In the genomic region with DNA sequence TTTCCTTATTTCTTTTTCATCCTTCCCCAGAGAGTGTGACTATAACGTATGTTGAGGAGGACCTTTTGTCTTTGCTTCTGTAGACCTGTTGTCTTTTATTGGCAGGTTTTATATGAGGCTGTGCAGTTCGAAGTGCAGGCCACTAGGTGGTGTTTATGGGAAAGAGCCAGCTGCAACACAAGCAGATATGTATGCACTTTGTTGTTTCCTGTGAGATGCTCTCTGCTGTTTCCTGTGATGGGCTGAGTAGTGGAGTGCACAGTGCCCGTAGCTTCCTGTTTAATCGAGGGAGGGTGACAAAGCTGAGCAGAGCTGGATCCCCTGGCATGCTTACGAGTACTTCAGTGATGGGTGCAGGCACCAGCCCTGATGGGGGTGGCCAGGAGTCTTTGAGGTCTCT, we compare ENCODE assay signal across 13 cellular contexts. TPM values are rescaled to one million over a fixed set of nuclear protein-coding genes. Genes with fewer than 3 reads are reported as not detected.
DNase-seq lines count a peak whose midpoint lies in the region; ATAC-seq, FAIRE-seq and TF ChIP-seq lines count a peak whose summit lies in the region.
"Not testable (repeated sequence)": the region's sequence is repeated elsewhere in the genome, so short reads cannot be mapped to it uniquely, and the experiment has no call there.
"Had no signal": no experiment of that assay in that cellular context is flagged by ENCODE, and none has a peak within 500 bp of the region (broad histone marks: within the 10 kb centered on the region; RNA-seq: fewer than 3 reads in every experiment).

No MANE protein-coding gene starts in this region.

- not testable (repeated sequence) for H2BK12ac ChIP-seq in mesenchymal stem cell (ENCODE audit: low read length in 2 of 2)

- H2BK5ac ChIP-seq in mesenchymal stem cell (ENCODE audit: low read depth, low read length, poor library complexity, severe bottlenecking) = not testable (repeated sequence)

- H4K8ac ChIP-seq in mesenchymal stem cell (ENCODE audit: low read length) = not testable (repeated sequence)

- not testable (repeated sequence) for H4K91ac ChIP-seq in mesenchymal stem cell (ENCODE audit: low read length)

- TF ChIP-seq CTCF in A549 (IDR thresholded peaks at IDR 0.05) = not testable (repeated sequence)
- TF ChIP-seq CTCF in epithelial cell of esophagus (IDR thresholded peaks at IDR 0.05; ENCODE audit: insufficient read depth, low read depth, low read length, missing control alignments) = peak; percentile 11

- 0% methylated on average over 2 of the region's 5 CpGs for WGBS in A549 (ENCODE audit: missing lambda C conversion rate)
- 0% methylated on average over 1 of the region's 5 CpGs for WGBS in mesenchymal stem cell

- not testable (repeated sequence) for H3K4me1 Mint-ChIP-seq in activated CD8-positive, alpha-beta T cell treated with anti-CD3 and anti-CD28 coated beads, Interleukin-2, amount 10 ng/mL, durations not matched to agents 7 days and 5 days (ENCODE audit: low read depth)

- H3K23ac ChIP-seq in mesenchymal stem cell (ENCODE audit: low read length in 2 of 2) = not testable (repeated sequence)

- not testable (repeated sequence) for ATAC-seq in A549
- ATAC-seq in GM18868 (IDR thresholded peaks at IDR 0.05; ENCODE audit: unreplicated experiment) (peak; percentile 98), HG02623 (IDR thresholded peaks at IDR 0.05; ENCODE audit: unreplicated experiment) (peak; percentile 99), HG03565 (IDR thresholded peaks at IDR 0.05; ENCODE audit: unreplicated experiment) (peak; percentile 99)
- ATAC-seq in activated CD8-positive, alpha-beta T cell treated with anti-CD3 and anti-CD28 coated beads, Interleukin-2, amount 10 ng/mL, durations not matched to agents 7 days and 5 days = peak; percentile 83

- not testable (repeated sequence) for H3K4me1 ChIP-seq in A549; mesenchymal stem cell (ENCODE audit: control insufficient read depth, insufficient read depth, low read depth, low read length)

- not testable (repeated sequence) for H3K27me3 ChIP-seq in mesenchymal stem cell (ENCODE audit: control insufficient read depth in 1 of 2, insufficient read depth in 1 of 2, low read length in 2 of 2)

- not testable (repeated sequence) for H3K27me3 Mint-ChIP-seq in activated CD8-positive, alpha-beta T cell treated with anti-CD3 and anti-CD28 coated beads, Interleukin-2, amount 10 ng/mL, durations not matched to agents 7 days and 5 days (ENCODE audit: low read depth)

- H3K27ac ChIP-seq in A549; mesenchymal stem cell (ENCODE audit: low read length, poor library complexity, severe bottlenecking): not testable (repeated sequence)

- H3K14ac ChIP-seq in mesenchymal stem cell (ENCODE audit: low read length in 2 of 2) = not testable (repeated sequence)

- not testable (repeated sequence) for H3K36me3 Mint-ChIP-seq in activated CD8-positive, alpha-beta T cell treated with anti-CD3 and anti-CD28 coated beads, Interleukin-2, amount 10 ng/mL, durations not matched to agents 7 days and 5 days (ENCODE audit: low read depth)

- H2AK5ac ChIP-seq in mesenchymal stem cell (ENCODE audit: low read length, severe bottlenecking) = not testable (repeated sequence)

- CTCF ChIA-PET in A549 (lab: Yijun Ruan, JAX); activated CD8-positive, alpha-beta T cell treated with anti-CD3 and anti-CD28 coated beads, Interleukin-2, amount 10 ng/mL, durations not matched to agents 7 days and 5 days (lab: Charles Lee): not testable (repeated sequence)

- peak; percentile 0 to 12 for DNase-seq in A549 (ENCODE audit: low read depth in 1 of 2, low spot score in 1 of 2)
- DNase-seq in RCC 7860 (ENCODE audit: low spot score) = peak; percentile 8
- DNase-seq in activated CD8-positive, alpha-beta T cell treated with anti-CD3 and anti-CD28 coated beads, Interleukin-2, amount 10 ng/mL, durations not matched to agents 7 days and 5 days = peak; percentile 28
- DNase-seq in epithelial cell of esophagus (ENCODE audit: low read depth) = peak; percentile 6
- DNase-seq in mesenchymal stem cell = peak; percentile 24

- not testable (repeated sequence) for TF ChIP-seq POLR2A in A549 (IDR thresholded peaks at IDR 0.05; ENCODE audit: low read length)

- H3K9me3 Mint-ChIP-seq in activated CD8-positive, alpha-beta T cell treated with anti-CD3 and anti-CD28 coated beads, Interleukin-2, amount 10 ng/mL, durations not matched to agents 7 days and 5 days (ENCODE audit: insufficient read depth) = not testable (repeated sequence)

- not testable (repeated sequence) for H2BK15ac ChIP-seq in mesenchymal stem cell (ENCODE audit: low read depth, poor library complexity, severe bottlenecking)

- 0 out of 5 replicates have a peak, but pooled peaks of 1 of the 2 experiments have one; percentile 9 for TF ChIP-seq RAD21 in A549 (conservative IDR thresholded peaks at IDR 0.05 in 1 of 2, IDR thresholded peaks at IDR 0.05 in 1 of 2)

- H3K27ac Mint-ChIP-seq in activated CD8-positive, alpha-beta T cell treated with anti-CD3 and anti-CD28 coated beads, Interleukin-2, amount 10 ng/mL, durations not matched to agents 7 days and 5 days = not testable (repeated sequence)

- TF ChIP-seq EP300 in A549 (IDR thresholded peaks at IDR 0.05) = not testable (repeated sequence)

- not testable (repeated sequence) for H3K79me1 ChIP-seq in mesenchymal stem cell (replicated peaks; ENCODE audit: low read length, poor library complexity, severe bottlenecking)

- H3K4me2 ChIP-seq in A549; mesenchymal stem cell (ENCODE audit: low read length, poor library complexity, severe bottlenecking): not testable (repeated sequence)

- not testable (repeated sequence) for H3K4ac ChIP-seq in mesenchymal stem cell (ENCODE audit: low read depth in 1 of 2, low read length in 2 of 2)

- POLR2A ChIA-PET in A549 (lab: Yijun Ruan, JAX); activated CD8-positive, alpha-beta T cell treated with anti-CD3 and anti-CD28 coated beads, Interleukin-2, amount 10 ng/mL, durations not matched to agents 7 days and 5 days (lab: Charles Lee): not testable (repeated sequence)

- H2BK120ac ChIP-seq in mesenchymal stem cell (ENCODE audit: low read depth, low read length) = not testable (repeated sequence)

- H2AFZ ChIP-seq in mesenchymal stem cell (ENCODE audit: low read depth, low read length) = not testable (repeated sequence)

- H3K4me3 Mint-ChIP-seq in activated CD8-positive, alpha-beta T cell treated with anti-CD3 and anti-CD28 coated beads, Interleukin-2, amount 10 ng/mL, durations not matched to agents 7 days and 5 days = not testable (repeated sequence)

- FAIRE-seq in A549 (lab: Jason Lieb, UNC) = not testable (repeated sequence)
- FAIRE-seq in RCC 7860 (lab: Jason Lieb, UNC) = peak; percentile 17

- not testable (repeated sequence) for H3K36me3 ChIP-seq in mesenchymal stem cell (ENCODE audit: control insufficient read depth in 1 of 2, insufficient read depth in 2 of 2, low read depth in 1 of 2, low read length in 2 of 2)

- not testable (repeated sequence) for H3K18ac ChIP-seq in mesenchymal stem cell (ENCODE audit: low read depth in 1 of 2, low read length in 2 of 2)

- H3K9ac ChIP-seq in mesenchymal stem cell (ENCODE audit: low read length) = not testable (repeated sequence)

- H3K4me3 ChIP-seq in A549; epithelial cell of esophagus (ENCODE audit: low read length); mesenchymal stem cell (ENCODE audit: insufficient read depth in 1 of 2, low read depth in 1 of 2, low read length in 2 of 2): not testable (repeated sequence)

- not testable (repeated sequence) for H3K9me3 ChIP-seq in A549; mesenchymal stem cell (ENCODE audit: control insufficient read depth, low read length)

RNA-seq across cellular contexts. Expression of gene TGIF2LY, which starts 51.8 kb away (rescaled TPM):
- polyA plus RNA-seq in A549 (2011; rRNA removed) (not detected in 2 replicates), A549 (2017; fragmentation: RNase III; extraction: RNeasy Plus Mini Kit Qiagen cat#74134 plus additional on column Dnase treatment) (not detected in 3 replicates)
- not detected in 2 replicates for polyA plus RNA-seq in A549 (2012; cell fraction: cytosol; rRNA removed)
- not detected in 2 replicates for polyA plus RNA-seq in A549 (2012; cell fraction: nucleus; rRNA removed)
- not detected in 2 replicates for polyA minus RNA-seq in A549 (2011; rRNA and poly(A)+ RNA removed)
- total RNA-seq in activated CD8-positive, alpha-beta T cell treated with anti-CD3 and anti-CD28 coated beads, Interleukin-2, amount 10 ng/mL, durations not matched to agents 7 days and 5 days = not detected
- polyA plus RNA-seq in mesenchymal stem cell (2013, experiment 1 of 2) = not detected
- polyA plus RNA-seq in mesenchymal stem cell (2013, experiment 2 of 2) = not detected
- total RNA-seq: A673, Calu3, fibroblast of villous mesenchyme, posterior vena cava had no signal
- polyA plus RNA-seq: keratinocyte had no signal
